ENCODE assay signal across 38 cellular contexts in genomic region chrX:78027798-78028197, GRCh38. TPM values are rescaled to one million over a fixed set of nuclear protein-coding genes. Genes with fewer than 3 reads are reported as not detected.
"Had no signal": no experiment of that assay in that cellular context is flagged by ENCODE, and none has a peak within 500 bp of the region (broad histone marks: within the 10 kb centered on the region; RNA-seq: fewer than 3 reads in every experiment).

No MANE protein-coding gene starts in this region.

- H3K4me3 ChIP-seq: MG63 had no signal

- H3K27me3 ChIP-seq: MG63 had no signal

- H3K36me3 ChIP-seq: MG63 had no signal

- H3K9me3 ChIP-seq: MG63 had no signal

- DNase-seq: Karpas-422, Kasumi-1, MG63, MM.1S, MV-4-11, NCI-H1048, NCI-H1092, NCI-H1092 treated with DMSO at 0.1 percent for 48 hours, NCI-H1105, NCI-H1105 treated with DMSO at 0.1 percent for 48 hours, NCI-H1417, NCI-H1417 treated with DMSO at 0.1 percent for 48 hours, NCI-H1436, NCI-H1436 treated with DMSO at 0.1 percent for 48 hours, NCI-H146, NCI-H1694, NCI-H1694 treated with DMSO at 0.1 percent for 48 hours, NCI-H187, NCI-H187 treated with DMSO at 0.1 percent for 48 hours, NCI-H1930, NCI-H2029, NCI-H2029 treated with DMSO at 0.1 percent for 48 hours, NCI-H2081, NCI-H2081 treated with DMSO at 0.1 percent for 48 hours, NCI-H2107, NCI-H2171, NCI-H2171 treated with DMSO at 0.1 percent for 48 hours, NCI-H2227 treated with DMSO at 0.1 percent for 48 hours, NCI-H226, NCI-H345, NCI-H446, NCI-H446 treated with DMSO at 0.1 percent for 48 hours, NCI-H510A, NCI-H510A treated with DMSO at 0.1 percent for 48 hours, NCI-H524 had no signal

RNA-seq across cellular contexts. Expression of gene PGAM4, which starts 58.4 kb away (rescaled TPM):
- total RNA-seq: LHCN-M2, M059J, MCF 10A had no signal
